20 cellular contexts compared by ENCODE assay signal in genomic region chr2:118134650-118135049, GRCh38. TPM values are rescaled to one million over a fixed set of nuclear protein-coding genes. Genes with fewer than 3 reads are reported as not detected.
DNase-seq lines count a peak whose midpoint lies in the region; ATAC-seq and TF ChIP-seq lines count a peak whose summit lies in the region.
"Had no signal": no experiment of that assay in that cellular context is flagged by ENCODE, and none has a peak within 500 bp of the region (broad histone marks: within the 10 kb centered on the region; RNA-seq: fewer than 3 reads in every experiment).

No MANE protein-coding gene starts in this region.

- H3K4me3 Mint-ChIP-seq in nephron progenitor cell: no peak overlapping the region
- no peak overlapping the region for H3K4me3 Mint-ChIP-seq in chondrocyte (ENCODE audit: unreplicated experiment)
- H3K4me3 Mint-ChIP-seq in activated CD4-positive, alpha-beta T cell treated with anti-CD3 and anti-CD28 coated beads for 36 hours: no peak overlapping the region
- H3K4me3 Mint-ChIP-seq: B cell; CD4-positive, alpha-beta T cell; CD8-positive, alpha-beta T cell had no signal

- H3K27ac Mint-ChIP-seq in nephron progenitor cell: peak overlapping the region; percentile 63
- no peak overlapping the region for H3K27ac Mint-ChIP-seq in chondrocyte (ENCODE audit: unreplicated experiment)
- H3K27ac Mint-ChIP-seq in activated CD4-positive, alpha-beta T cell treated with anti-CD3 and anti-CD28 coated beads for 36 hours: no peak overlapping the region
- H3K27ac Mint-ChIP-seq: B cell; CD4-positive, alpha-beta T cell; CD8-positive, alpha-beta T cell had no signal

- no peak for TF ChIP-seq POLR2A in esophagus muscularis mucosa (IDR thresholded peaks at IDR 0.05; ENCODE audit: low read depth)

- TF ChIP-seq EP300 in esophagus muscularis mucosa (IDR thresholded peaks at IDR 0.05): no peak

- H3K36me3 ChIP-seq in esophagus muscularis mucosa: no peaks in the 10 kb centered on the region
- H3K36me3 ChIP-seq: BLaER1 treated with 17β-estradiol and CSF1 and Interleukin-3, amounts not matched to agents 10 nM and 100 nM had no signal

- no peaks in the 10 kb centered on the region for H3K27me3 Mint-ChIP-seq in nephron progenitor cell (ENCODE audit: low read depth, poor library complexity)
- H3K27me3 Mint-ChIP-seq in chondrocyte (ENCODE audit: low read depth): peaks cover 9% of the 10 kb centered on the region
- H3K27me3 Mint-ChIP-seq in activated CD4-positive, alpha-beta T cell treated with anti-CD3 and anti-CD28 coated beads for 36 hours: peaks cover 2% of the 10 kb centered on the region
- H3K27me3 Mint-ChIP-seq: CD4-positive, alpha-beta T cell had no signal

- CTCF ChIA-PET in HEK293T (lab: Yijun Ruan, JAX): no interaction called here
- CTCF ChIA-PET in activated CD4-positive, alpha-beta T cell treated with anti-CD3 and anti-CD28 coated beads for 36 hours (lab: Charles Lee): no interaction called here

- ATAC-seq in HG03108 (IDR thresholded peaks at IDR 0.05; ENCODE audit: unreplicated experiment): no peak
- no peak for ATAC-seq in activated CD4-positive, alpha-beta T cell treated with anti-CD3 and anti-CD28 coated beads for 36 hours
- ATAC-seq: A549; CD8-positive, alpha-beta T cell had no signal

- H3K4me3 ChIP-seq in esophagus muscularis mucosa: no peak overlapping the region
- H3K4me3 ChIP-seq: A549; BLaER1 treated with 17β-estradiol and CSF1 and Interleukin-3, amounts not matched to agents 10 nM and 100 nM had no signal

- TF ChIP-seq CTCF in esophagus muscularis mucosa (IDR thresholded peaks at IDR 0.05): no peak
- no peak for TF ChIP-seq CTCF in nephron progenitor cell (IDR thresholded peaks at IDR 0.05)
- TF ChIP-seq CTCF in chondrocyte (IDR thresholded peaks at IDR 0.05): no peak

- no peaks in the 10 kb centered on the region for H3K4me1 ChIP-seq in esophagus muscularis mucosa
- H3K4me1 ChIP-seq: A549, Caco-2 had no signal

- WGBS in esophagus muscularis mucosa: 87% methylated on average over 6 of the region's 6 CpGs

- no peaks in the 10 kb centered on the region for H3K9me3 ChIP-seq in esophagus muscularis mucosa
- H3K9me3 ChIP-seq: A549; BLaER1 treated with 17β-estradiol and CSF1 and Interleukin-3, amounts not matched to agents 10 nM and 100 nM; Caco-2 had no signal

- no peak for DNase-seq in HEK293T (ENCODE audit: extremely low spot score)
- DNase-seq in NCI-H524 treated with DMSO at 0.1 percent for 48 hours (lab: John Stamatoyannopoulos, UW): peak; percentile 14
- peak; percentile 57 for DNase-seq in esophagus muscularis mucosa (ENCODE audit: extremely low spot score)
- no peak for DNase-seq in nephron progenitor cell
- DNase-seq in chondrocyte (ENCODE audit: low spot score): no peak
- no peak for DNase-seq in NCI-H2029 treated with DMSO at 0.1 percent for 48 hours (lab: John Stamatoyannopoulos, UW)
- no peak for DNase-seq in activated CD4-positive, alpha-beta T cell treated with anti-CD3 and anti-CD28 coated beads for 36 hours
- DNase-seq: AML-193; Caco-2; Calu3; CD4-positive, alpha-beta T cell; CD8-positive, alpha-beta T cell; DMS79 treated with DMSO at 0.1 percent for 48 hours; GF-D8 had no signal

- no peaks in the 10 kb centered on the region for H3K27me3 ChIP-seq in esophagus muscularis mucosa
- H3K27me3 ChIP-seq: BLaER1 treated with 17β-estradiol and CSF1 and Interleukin-3, amounts not matched to agents 10 nM and 100 nM had no signal

- intact Hi-C loops in esophagus muscularis mucosa (cut with DNase I): no loop called here
- intact Hi-C loops in activated CD4-positive, alpha-beta T cell treated with anti-CD3 and anti-CD28 coated beads for 36 hours (cut with DNase I, micrococcal nuclease): no loop called here

- POLR2A ChIA-PET in HEK293T (lab: Yijun Ruan, JAX): no interaction called here
- POLR2A ChIA-PET in activated CD4-positive, alpha-beta T cell treated with anti-CD3 and anti-CD28 coated beads for 36 hours (lab: Charles Lee): no interaction called here

- H3K27ac ChIP-seq in esophagus muscularis mucosa (replicated peaks in 1 of 4): no peak overlapping the region
- H3K27ac ChIP-seq: 22Rv1; A549; BLaER1 treated with 17β-estradiol and CSF1 and Interleukin-3, amounts not matched to agents 10 nM and 100 nM; C4-2B had no signal

- H3K36me3 Mint-ChIP-seq in nephron progenitor cell (ENCODE audit: low read depth): no peaks in the 10 kb centered on the region
- H3K36me3 Mint-ChIP-seq in chondrocyte (ENCODE audit: low read depth): no peaks in the 10 kb centered on the region
- no peaks in the 10 kb centered on the region for H3K36me3 Mint-ChIP-seq in activated CD4-positive, alpha-beta T cell treated with anti-CD3 and anti-CD28 coated beads for 36 hours (ENCODE audit: low read depth)
- H3K36me3 Mint-ChIP-seq: CD8-positive, alpha-beta T cell had no signal

- H3K9me3 Mint-ChIP-seq in nephron progenitor cell (no peaks in the 10 kb centered on the region), chondrocyte (ENCODE audit: low read depth) (no peaks in the 10 kb centered on the region)
- H3K9me3 Mint-ChIP-seq in activated CD4-positive, alpha-beta T cell treated with anti-CD3 and anti-CD28 coated beads for 36 hours (ENCODE audit: low read depth): no peaks in the 10 kb centered on the region
- H3K9me3 Mint-ChIP-seq: CD4-positive, alpha-beta T cell; CD8-positive, alpha-beta T cell had no signal

- H3K4me1 Mint-ChIP-seq in nephron progenitor cell: peaks cover 29% of the 10 kb centered on the region
- H3K4me1 Mint-ChIP-seq in chondrocyte (ENCODE audit: low read depth): no peaks in the 10 kb centered on the region
- H3K4me1 Mint-ChIP-seq in activated CD4-positive, alpha-beta T cell treated with anti-CD3 and anti-CD28 coated beads for 36 hours: peaks cover 12% of the 10 kb centered on the region

TF ChIP-seq in HEK293T, 16 proteins besides CTCF, POLR2A, EP300 and RAD21:
- TF ChIP-seq PKNOX1 (IDR thresholded peaks at IDR 0.05) (0 out of 2 replicates have a peak, but pooled peaks have one; percentile 20), FOXK2 (IDR thresholded peaks at IDR 0.05) (no peak)

RNA-seq across cellular contexts. Expression of gene INSIG2, which starts 46.4 kb away (rescaled TPM):
- total RNA-seq in esophagus muscularis mucosa (10 to 100 TPM in 3 of 4 donors, 1 to 10 TPM in 1; 9.4 to 18.4 (median 13.5) TPM), chondrocyte (24.7 to 27.7 TPM (median 25.0 TPM) in 3 replicates)
- 10 to 100 TPM; 23.5 to 56.4 TPM for total RNA-seq in activated CD4-positive, alpha-beta T cell treated with anti-CD3 and anti-CD28 coated beads for 36 hours

Comparison
In these comparisons a context has a peak if more than half of its experiments do, and no peak if none do; other contexts are left out.
1. DNase-seq: peak in NCI-H524 treated with DMSO at 0.1 percent for 48 hours (single experiment) and esophagus muscularis mucosa (single experiment); none in HEK293T (single experiment), nephron progenitor cell (single experiment), chondrocyte (single experiment), NCI-H2029 treated with DMSO at 0.1 percent for 48 hours (single experiment) and activated CD4-positive, alpha-beta T cell treated with anti-CD3 and anti-CD28 coated beads for 36 hours (single experiment).